ENCODE assay signal across 1 cellular context in the genomic region with DNA sequence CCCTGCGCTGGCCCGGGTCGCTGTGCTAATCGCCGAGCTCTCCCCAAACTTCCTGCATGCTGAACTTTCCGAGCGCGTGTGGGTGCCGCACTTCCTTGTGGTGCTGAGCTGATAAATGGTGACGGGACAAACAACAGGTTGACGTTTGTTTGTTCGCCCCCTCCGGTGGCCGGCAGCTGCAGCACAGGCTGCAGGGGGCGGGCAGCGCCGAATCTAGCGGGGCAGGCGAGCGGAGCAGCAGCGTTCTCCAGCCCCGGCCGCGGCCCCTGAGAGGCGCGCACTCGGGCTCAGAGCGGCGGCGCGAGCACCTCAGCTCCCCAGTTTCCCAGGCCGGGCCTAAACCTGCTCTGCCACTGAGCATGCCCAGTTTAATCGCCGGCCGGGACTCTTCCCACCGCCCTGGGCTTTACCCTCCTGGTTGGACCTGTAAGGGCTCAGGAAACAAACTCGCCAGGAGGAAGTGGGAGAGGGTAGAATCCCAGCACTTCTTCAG.
TF ChIP-seq lines count a peak whose summit lies in the region.

A gene (minus strand): TSS at position 120 of the 493 bp plus-strand sequence.

TF ChIP-seq in HEK293, 187 proteins besides CTCF, POLR2A, EP300 and RAD21 (continued from another document):
- TF ChIP-seq, protein P1, sequence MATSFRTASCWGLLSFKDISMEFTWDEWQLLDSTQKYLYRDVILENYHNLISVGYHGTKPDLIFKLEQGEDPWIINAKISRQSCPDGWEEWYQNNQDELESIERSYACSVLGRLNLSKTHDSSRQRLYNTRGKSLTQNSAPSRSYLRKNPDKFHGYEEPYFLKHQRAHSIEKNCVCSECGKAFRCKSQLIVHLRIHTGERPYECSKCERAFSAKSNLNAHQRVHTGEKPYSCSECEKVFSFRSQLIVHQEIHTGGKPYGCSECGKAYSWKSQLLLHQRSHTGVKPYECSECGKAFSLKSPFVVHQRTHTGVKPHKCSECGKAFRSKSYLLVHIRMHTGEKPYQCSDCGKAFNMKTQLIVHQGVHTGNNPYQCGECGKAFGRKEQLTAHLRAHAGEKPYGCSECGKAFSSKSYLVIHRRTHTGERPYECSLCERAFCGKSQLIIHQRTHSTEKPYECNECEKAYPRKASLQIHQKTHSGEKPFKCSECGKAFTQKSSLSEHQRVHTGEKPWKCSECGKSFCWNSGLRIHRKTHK (tag by site-specific recombination; IDR thresholded peaks at IDR 0.05) = no peak
- TF ChIP-seq SCRT2 (tag by site-specific recombination; IDR thresholded peaks at IDR 0.05) (peak; percentile 99), ZNF311 (tag by site-specific recombination; IDR thresholded peaks at IDR 0.05; ENCODE audit: borderline replicate concordance) (no peak), OSR2 (tag by site-specific recombination; IDR thresholded peaks at IDR 0.05) (0 out of 2 replicates have a peak, but pooled peaks have one; percentile 8), ZNF335 (tag by site-specific recombination; conservative IDR thresholded peaks at IDR 0.05) (no peak), HOXC10 (CRISPR knock-in tag; IDR thresholded peaks at IDR 0.05) (0 out of 2 replicates have a peak, but pooled peaks have one; percentile 1), ZNF433 (tag by site-specific recombination; IDR thresholded peaks at IDR 0.05; ENCODE audit: low read depth) (no peak), ZNF776 (tag by site-specific recombination; IDR thresholded peaks at IDR 0.05; ENCODE audit: borderline replicate concordance) (no peak), ZNF701 (tag by site-specific recombination; IDR thresholded peaks at IDR 0.05) (no peak)
- TF ChIP-seq, protein P2, sequence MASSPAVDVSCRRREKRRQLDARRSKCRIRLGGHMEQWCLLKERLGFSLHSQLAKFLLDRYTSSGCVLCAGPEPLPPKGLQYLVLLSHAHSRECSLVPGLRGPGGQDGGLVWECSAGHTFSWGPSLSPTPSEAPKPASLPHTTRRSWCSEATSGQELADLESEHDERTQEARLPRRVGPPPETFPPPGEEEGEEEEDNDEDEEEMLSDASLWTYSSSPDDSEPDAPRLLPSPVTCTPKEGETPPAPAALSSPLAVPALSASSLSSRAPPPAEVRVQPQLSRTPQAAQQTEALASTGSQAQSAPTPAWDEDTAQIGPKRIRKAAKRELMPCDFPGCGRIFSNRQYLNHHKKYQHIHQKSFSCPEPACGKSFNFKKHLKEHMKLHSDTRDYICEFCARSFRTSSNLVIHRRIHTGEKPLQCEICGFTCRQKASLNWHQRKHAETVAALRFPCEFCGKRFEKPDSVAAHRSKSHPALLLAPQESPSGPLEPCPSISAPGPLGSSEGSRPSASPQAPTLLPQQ (tag by site-specific recombination; IDR thresholded peaks at IDR 0.05) = peak; percentile 40; the same call in 1 of the 2 replicates
- TF ChIP-seq, protein P3, sequence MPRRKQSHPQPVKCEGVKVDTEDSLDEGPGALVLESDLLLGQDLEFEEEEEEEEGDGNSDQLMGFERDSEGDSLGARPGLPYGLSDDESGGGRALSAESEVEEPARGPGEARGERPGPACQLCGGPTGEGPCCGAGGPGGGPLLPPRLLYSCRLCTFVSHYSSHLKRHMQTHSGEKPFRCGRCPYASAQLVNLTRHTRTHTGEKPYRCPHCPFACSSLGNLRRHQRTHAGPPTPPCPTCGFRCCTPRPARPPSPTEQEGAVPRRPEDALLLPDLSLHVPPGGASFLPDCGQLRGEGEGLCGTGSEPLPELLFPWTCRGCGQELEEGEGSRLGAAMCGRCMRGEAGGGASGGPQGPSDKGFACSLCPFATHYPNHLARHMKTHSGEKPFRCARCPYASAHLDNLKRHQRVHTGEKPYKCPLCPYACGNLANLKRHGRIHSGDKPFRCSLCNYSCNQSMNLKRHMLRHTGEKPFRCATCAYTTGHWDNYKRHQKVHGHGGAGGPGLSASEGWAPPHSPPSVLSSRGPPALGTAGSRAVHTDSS (tag by site-specific recombination; IDR thresholded peaks at IDR 0.05) = no peak
TF ChIP-seq in HEK293: peak in this region for 39.
